8 cellular contexts compared by ENCODE assay signal in genomic region chr3:183824761-183825379, GRCh38. TPM values are rescaled to one million over a fixed set of nuclear protein-coding genes. Genes with fewer than 3 reads are reported as not detected.
A peak's percentile ranks its signal among the peaks of the same experiment; 100 is the strongest.
DNase-seq lines count a peak whose midpoint lies in the region; ATAC-seq and TF ChIP-seq lines count a peak whose summit lies in the region.

No MANE protein-coding gene starts in this region.

- H2BK15ac ChIP-seq in IMR-90 (ENCODE audit: low read depth, low read length), result no peak overlapping the region

- H4K5ac ChIP-seq in IMR-90 (ENCODE audit: low read depth, low read length), result no peak overlapping the region

- in situ Hi-C loops in IMR-90 (cut with MboI; ENCODE audit: low sequenced_read_pairs), result no loop called here

- peak overlapping the region; percentile 35 for H3K9ac ChIP-seq in IMR-90 (ENCODE audit: low read depth, low read length)

- TF ChIP-seq CTCF in AG04449 (IDR thresholded peaks at IDR 0.05; ENCODE audit: insufficient read depth, low read length, missing control alignments), result peak; percentile 11
- TF ChIP-seq CTCF in IMR-90 (conservative IDR thresholded peaks at IDR 0.05; ENCODE audit: low read depth, low read length), result no peak
- TF ChIP-seq CTCF in heart right ventricle (IDR thresholded peaks at IDR 0.05), result peak in 1 of 9 donors; percentile 8
- no peak for TF ChIP-seq CTCF in progenitor cell of endocrine pancreas (IDR thresholded peaks at IDR 0.05; ENCODE audit: unreplicated experiment)

- no peak overlapping the region for H3K14ac ChIP-seq in IMR-90 (replicated peaks; ENCODE audit: low read depth, low read length)

- H3K27me3 ChIP-seq in IMR-90 (ENCODE audit: control insufficient read depth, insufficient read depth, low read length) (no peaks in the 10 kb centered on the region), heart right ventricle (peaks cover 0 to 10% (median 0%) of the 10 kb centered on the region in 7 donors)

- H3K4me1 ChIP-seq in IMR-90 (ENCODE audit: control insufficient read depth, insufficient read depth, low read length), result no peaks in the 10 kb centered on the region
- peaks cover 7 to 32% (median 16%) of the 10 kb centered on the region in 9 donors for H3K4me1 ChIP-seq in heart right ventricle

- H3K36me3 Mint-ChIP-seq in activated naive CD4-positive, alpha-beta T cell treated with anti-CD3 and anti-CD28 coated beads, Interleukin-2, amount 50 U/mL, for 24 hours, result peaks cover 3% of the 10 kb centered on the region
- H3K36me3 Mint-ChIP-seq in progenitor cell of endocrine pancreas (ENCODE audit: insufficient read depth), result no peaks in the 10 kb centered on the region

- H3K79me1 ChIP-seq in IMR-90 (ENCODE audit: low read depth in 1 of 2, low read length in 2 of 2), result peaks cover 0 to 3% of the 10 kb centered on the region in 2 experiments; a peak in 1 of 4 replicates

- H3K4me3 Mint-ChIP-seq in activated naive CD4-positive, alpha-beta T cell treated with anti-CD3 and anti-CD28 coated beads, Interleukin-2, amount 50 U/mL, for 24 hours, result peak overlapping the region; percentile 87
- H3K4me3 Mint-ChIP-seq in progenitor cell of endocrine pancreas (ENCODE audit: low read depth), result peak overlapping the region; percentile 69

- H4K8ac ChIP-seq in IMR-90 (ENCODE audit: low read depth in 2 of 2, low read length in 2 of 2), result peak overlapping the region in 1 of 2 experiments; percentile 42; a peak in 1 of 4 replicates

- 1% methylated on average over 19 of the region's 74 CpGs; no CpG with 5 or more reads in 1 of the 2 experiments for WGBS in IMR-90 (ENCODE audit: extremely low coverage in 2 of 2, insufficient read length in 1 of 2), 2 experiments
- 2% methylated on average over 73 to 74 of the region's 74 CpGs for WGBS in heart right ventricle, 2 donors

- peak overlapping the region; percentile 26; the same call in 1 of the 2 replicates for H2AK5ac ChIP-seq in IMR-90 (ENCODE audit: low read depth, low read length)

- no peak overlapping the region for H3K23ac ChIP-seq in IMR-90 (ENCODE audit: low read depth, low read length)

- DNase-seq in AG04449 (ENCODE audit: low read depth, low spot score) (no peak), IMR-90 (no peak), heart right ventricle (no peak), progenitor cell of endocrine pancreas (ENCODE audit: low spot score, unreplicated experiment) (peak; percentile 21), NCI-H1092 (lab: John Stamatoyannopoulos, UW) (no peak)

- peaks cover 13% of the 10 kb centered on the region for H3K36me3 ChIP-seq in IMR-90 (ENCODE audit: control insufficient read depth, insufficient read depth, low read length)
- H3K36me3 ChIP-seq in heart right ventricle, result peaks cover 0 to 22% (median 0%) of the 10 kb centered on the region in 9 donors

- intact Hi-C loops in IMR-90 (cut with micrococcal nuclease), result loop anchor here (1.0 kb wide), 1 partner anchor 59 kb away; the partner anchor contains the start of gene PARL
- intact Hi-C loops in heart right ventricle (cut with DNase I), result no loop called here

- TF ChIP-seq RAD21 in IMR-90 (IDR thresholded peaks at IDR 0.05; ENCODE audit: low read length), result no peak

- dilution Hi-C loops in IMR-90 (cut with HindIII; ENCODE audit: low sequenced_read_pairs, unreplicated experiment), result no loop called here

- H4K91ac ChIP-seq in IMR-90 (ENCODE audit: insufficient read depth, low read depth, low read length), result no peak overlapping the region

- H3K27ac ChIP-seq in IMR-90 (ENCODE audit: insufficient read depth, low read length), result no peak overlapping the region; the same call in 1 of the 2 replicates
- H3K27ac ChIP-seq in heart right ventricle, result peak overlapping the region in 2 of 10 donors; percentile 15 to 26

- peaks cover 10% of the 10 kb centered on the region for H4K20me1 ChIP-seq in IMR-90 (ENCODE audit: insufficient read depth, low read length)

- H3K56ac ChIP-seq in IMR-90 (ENCODE audit: extremely low read depth, insufficient read depth, low read length), result no peak overlapping the region

- peaks cover 12% of the 10 kb centered on the region for H3K4me1 Mint-ChIP-seq in activated naive CD4-positive, alpha-beta T cell treated with anti-CD3 and anti-CD28 coated beads, Interleukin-2, amount 50 U/mL, for 24 hours
- peaks cover 9% of the 10 kb centered on the region for H3K4me1 Mint-ChIP-seq in progenitor cell of endocrine pancreas (ENCODE audit: low read depth)

- no peak overlapping the region for H2BK20ac ChIP-seq in IMR-90 (ENCODE audit: low read depth, low read length)

- no peak for TF ChIP-seq POLR2A in IMR-90 (IDR thresholded peaks at IDR 0.05; ENCODE audit: low read depth, low read length)

- peak overlapping the region; percentile 89 for H2AFZ ChIP-seq in IMR-90 (replicated peaks; ENCODE audit: low read length, poor library complexity)

- peak overlapping the region; percentile 68 for H3K4me3 ChIP-seq in AG04449 (ENCODE audit: low read depth, low read length)
- H3K4me3 ChIP-seq in IMR-90 (ENCODE audit: insufficient read depth, low read depth, low read length), result peak overlapping the region; percentile 68
- H3K4me3 ChIP-seq in heart right ventricle, result peak overlapping the region; percentile 53 to 66 (median 63)

- H3K18ac ChIP-seq in IMR-90 (ENCODE audit: low read depth, low read length), result no peak overlapping the region

- H3K9me3 Mint-ChIP-seq in activated naive CD4-positive, alpha-beta T cell treated with anti-CD3 and anti-CD28 coated beads, Interleukin-2, amount 50 U/mL, for 24 hours, result no peaks in the 10 kb centered on the region
- no peaks in the 10 kb centered on the region for H3K9me3 Mint-ChIP-seq in progenitor cell of endocrine pancreas (ENCODE audit: low read depth)

- no peaks in the 10 kb centered on the region for H3K9me3 ChIP-seq in IMR-90 (ENCODE audit: control insufficient read depth, insufficient read depth, low read length)
- no peaks in the 10 kb centered on the region for H3K9me3 ChIP-seq in heart right ventricle

- POLR2A ChIA-PET in AG04449 (lab: Yijun Ruan, JAX), result interaction anchor here (1.0 kb wide), 1 partner anchor 60 kb away, joined by 4 read pairs; the partner anchor contains the start of gene PARL
- POLR2A ChIA-PET in IMR-90 (lab: Charles Lee; ENCODE audit: unreplicated experiment), result interaction anchor here (0.5 kb wide), 1 partner anchor 537 kb away, joined by 7 read pairs; no protein-coding TSS in a partner anchor

- no peak overlapping the region for H2BK120ac ChIP-seq in IMR-90 (ENCODE audit: low read depth, low read length)

- H3K27me3 Mint-ChIP-seq in activated naive CD4-positive, alpha-beta T cell treated with anti-CD3 and anti-CD28 coated beads, Interleukin-2, amount 50 U/mL, for 24 hours, result no peaks in the 10 kb centered on the region
- peaks cover 13% of the 10 kb centered on the region for H3K27me3 Mint-ChIP-seq in progenitor cell of endocrine pancreas

- ATAC-seq in GM18511 (IDR thresholded peaks at IDR 0.05; ENCODE audit: unreplicated experiment) (peak; percentile 40), IMR-90 (ENCODE audit: low read depth) (peak; percentile 61), heart right ventricle (peak; percentile 14 to 60 (median 32)), HG03378 (IDR thresholded peaks at IDR 0.05; ENCODE audit: unreplicated experiment) (no peak)

- CTCF ChIA-PET in AG04449 (lab: Yijun Ruan, JAX) (interaction anchor here (0.6 to 4.5 kb wide), 7 partner anchors 8 to 60 kb away, joined by 3 to 34 read pairs (median 4); partner anchors contain the start of gene PARL), IMR-90 (lab: Yijun Ruan, JAX) (interaction anchor here (0.7 to 1.9 kb wide), 5 partner anchors 10 to 833 kb away, joined by 3 to 5 read pairs (median 4); partner anchors contain the start of gene PARL)

- peak overlapping the region; percentile 82 for H2AK9ac ChIP-seq in IMR-90 (replicated peaks; ENCODE audit: low read depth, low read length, poor library complexity)

- peak overlapping the region; percentile 47 for H3K27ac Mint-ChIP-seq in activated naive CD4-positive, alpha-beta T cell treated with anti-CD3 and anti-CD28 coated beads, Interleukin-2, amount 50 U/mL, for 24 hours
- no peak overlapping the region for H3K27ac Mint-ChIP-seq in progenitor cell of endocrine pancreas

- peak overlapping the region; percentile 15; the same call in 1 of the 2 replicates for H3K4ac ChIP-seq in IMR-90 (ENCODE audit: low read depth, low read length)

- no peaks in the 10 kb centered on the region for H3K9me1 ChIP-seq in IMR-90 (ENCODE audit: insufficient read depth, low read length)

- no peak overlapping the region for H2BK5ac ChIP-seq in IMR-90 (ENCODE audit: low read depth, low read length, poor library complexity, severe bottlenecking)

- no TSS peak for BruUV-seq in IMR-90 (replicated peaks; lab: Mats Ljungman, UMichigan)

- peak overlapping the region; percentile 69 for H3K4me2 ChIP-seq in IMR-90 (ENCODE audit: low read depth, low read length)

TF ChIP-seq in IMR-90, 13 proteins besides CTCF, POLR2A, EP300 and RAD21:
- 0 out of 2 replicates have a peak, but pooled peaks have one; percentile 7 for TF ChIP-seq MXI1 (IDR thresholded peaks at IDR 0.05; ENCODE audit: borderline replicate concordance, low read depth, low read length)
- no peak for TF ChIP-seq RCOR1 (IDR thresholded peaks at IDR 0.05; ENCODE audit: insufficient replicate concordance, low read length)
- no peak for TF ChIP-seq SMC3 (IDR thresholded peaks at IDR 0.05; ENCODE audit: low read depth, low read length)

RNA-seq across cellular contexts. Expression of gene MAP6D1, which starts 0.5 kb away (rescaled TPM):
- total RNA-seq in IMR-90 (2012; rRNA removed) (1.9 and 2.7 TPM in 2 replicates), heart right ventricle (1 to 10 TPM in 9 of 10 donors, under 1 TPM in 1; 0.94 to 4.5 (median 2.5) TPM), progenitor cell of endocrine pancreas (1.9 and 2.4 TPM in 2 replicates)
- polyA plus RNA-seq in IMR-90 (2012; rRNA removed) (5.2 and 6.6 TPM in 2 replicates), heart right ventricle (1 to 10 TPM in 1 of 2 donors, not detected in 1; 1.1 TPM)
- 2.5 and 4.6 TPM in 2 replicates for polyA plus RNA-seq in IMR-90 (2012; cell fraction: cytosol; rRNA removed)
- polyA plus RNA-seq in IMR-90 (2012; cell fraction: nucleus; rRNA removed; ENCODE audit: low replicate concordance), result 3.5 and 4.3 TPM in 2 replicates

RNA-seq across cellular contexts. Expression of gene PARL, which starts 59.8 kb away (rescaled TPM):
- total RNA-seq in IMR-90 (2012; rRNA removed) (35.5 and 44.2 TPM in 2 replicates), heart right ventricle (10 to 100 TPM; 52.7 to 70.6 (median 60.7) TPM), progenitor cell of endocrine pancreas (51.3 and 54.8 TPM in 2 replicates)
- polyA plus RNA-seq in IMR-90 (2012; rRNA removed) (35.3 and 42.6 TPM in 2 replicates), heart right ventricle (100 to 1,000 TPM in 1 of 2 donors, 10 to 100 TPM in 1; 45.8 to 113 TPM)
- polyA plus RNA-seq in IMR-90 (2012; cell fraction: cytosol; rRNA removed), result 14.2 and 43.1 TPM in 2 replicates
- 4.2 and 22.8 TPM in 2 replicates for polyA plus RNA-seq in IMR-90 (2012; cell fraction: nucleus; rRNA removed; ENCODE audit: low replicate concordance)
